In the genomic region with DNA sequence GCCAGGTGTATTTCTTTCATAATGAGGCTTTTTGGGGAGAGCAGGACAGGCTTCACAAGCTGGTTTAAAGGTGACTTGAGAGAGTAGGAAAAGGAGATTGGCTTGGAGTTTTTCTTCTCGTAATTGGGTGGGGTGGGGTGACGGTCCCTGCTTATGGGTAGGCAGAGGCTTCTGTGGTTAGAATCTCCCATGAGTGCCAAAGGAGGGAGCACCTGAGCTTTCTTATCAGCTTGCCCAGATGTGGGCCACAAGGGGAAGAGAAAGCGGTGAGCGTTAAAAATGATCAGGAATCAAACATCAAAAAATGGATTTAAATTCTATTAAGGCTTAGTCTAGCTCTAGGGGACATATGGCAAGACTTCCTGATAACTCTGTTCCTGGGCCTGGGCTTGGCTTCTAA, we compare ENCODE assay signal across 23 cellular contexts.
"Had no signal": no experiment of that assay in that cellular context is flagged by ENCODE, and none has a peak within 500 bp of the region (broad histone marks: within the 10 kb centered on the region; RNA-seq: fewer than 3 reads in every experiment).

No MANE protein-coding gene starts in this region.

- DNase-seq: IMR-90, KBM-7, MV-4-11, NCI-H1048, NCI-H1105 treated with DMSO at 0.1 percent for 48 hours, NCI-H1417 treated with DMSO at 0.1 percent for 48 hours, NCI-H146, NCI-H187, NCI-H2029, NCI-H2081 treated with DMSO at 0.1 percent for 48 hours, NCI-H2171, NCI-H226, NCI-H446, NCI-H510A, NCI-H524 treated with DMSO at 0.1 percent for 48 hours, NCI-H69, NCI-H774, PC-3, SHP77, SK-N-SH, T-helper 1 cell had no signal

- H3K4me2 ChIP-seq: SK-N-SH had no signal

- ATAC-seq: Panc1, PC-3 had no signal

- H3K9me3 ChIP-seq: SK-N-SH had no signal

- H3K27ac ChIP-seq: RWPE1 had no signal

- H3K9me2 ChIP-seq: SK-N-SH had no signal

- H3K9ac ChIP-seq: SK-N-SH had no signal
